ENCODE assay signal across 30 cellular contexts in the genomic region with DNA sequence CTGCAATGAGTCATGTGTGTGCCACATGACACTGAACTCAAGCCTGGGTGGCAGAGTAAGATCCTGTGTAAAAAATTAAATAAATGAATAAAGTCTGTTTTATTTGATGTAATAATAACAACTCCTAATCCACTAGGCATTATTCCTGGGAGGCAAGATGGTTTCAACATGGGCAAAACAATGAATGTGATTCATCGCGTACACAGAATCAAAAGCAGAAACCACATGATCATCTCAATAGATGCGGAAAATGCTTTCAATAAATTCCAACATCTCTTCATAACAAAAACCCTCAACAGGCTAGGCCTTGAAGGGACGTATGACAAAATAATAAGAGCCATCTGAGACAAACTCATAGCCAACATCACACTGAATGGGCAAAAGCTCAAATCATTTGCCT.
"Had no signal": no experiment of that assay in that cellular context is flagged by ENCODE, and none has a peak within 500 bp of the region (broad histone marks: within the 10 kb centered on the region; RNA-seq: fewer than 3 reads in every experiment).

No MANE protein-coding gene starts in this region.

- DNase-seq: activated B cell treated with CpG ODN at 0.5 μM for 24 hours; activated CD4-positive, alpha-beta memory T cell treated with anti-CD3 and anti-CD28 coated beads, Interleukin-2, amount 10 ng/mL, durations not matched to agents 7 days and 5 days; activated CD4-positive, alpha-beta T cell treated with anti-CD3 and anti-CD28 coated beads for 1 hour; activated CD4-positive, alpha-beta T cell treated with anti-CD3 and anti-CD28 coated beads for 36 hours; activated CD4-positive, alpha-beta T cell treated with anti-CD3 and anti-CD28 coated beads for 48 hours; activated CD4-positive, alpha-beta T cell treated with anti-CD3 and anti-CD28 coated beads, Interleukin-2, amount 10 ng/mL, durations not matched to agents 7 days and 5 days; activated CD4-positive, alpha-beta T cell treated with anti-CD3 and anti-CD28 coated beads, Interleukin-2, amount 50 U/mL, for 48 hours; activated CD8-positive, alpha-beta memory T cell treated with anti-CD3 and anti-CD28 coated beads for 24 hours; activated CD8-positive, alpha-beta memory T cell treated with anti-CD3 and anti-CD28 coated beads, Interleukin-2, amount 10 ng/mL, durations not matched to agents 7 days and 5 days; activated CD8-positive, alpha-beta memory T cell treated with anti-CD3 and anti-CD28 coated beads, Interleukin-2, amount 50 U/mL, for 48 hours; activated CD8-positive, alpha-beta T cell treated with anti-CD3 and anti-CD28 coated beads, Interleukin-2, amount 10 ng/mL, durations not matched to agents 7 days and 5 days; activated effector memory CD4-positive, alpha-beta T cell treated with anti-CD3 and anti-CD28 coated beads, Interleukin-2, amount 50 U/mL, for 16 hours; activated gamma-delta T cell treated with Interleukin-2 at 50 U/mL for 16 hours; activated naive CD4-positive, alpha-beta T cell; activated naive CD4-positive, alpha-beta T cell treated with anti-CD3 and anti-CD28 coated beads for 36 hours; activated naive CD4-positive, alpha-beta T cell treated with anti-CD3 and anti-CD28 coated beads, Interleukin-2, amount 50 U/mL, for 16 hours; activated naive CD8-positive, alpha-beta T cell treated with anti-CD3 and anti-CD28 coated beads for 36 hours; activated T-cell treated with anti-CD3 and anti-CD28 coated beads, Interleukin-2, amount 50 U/mL, for 4 hours; activated T-cell treated with anti-CD3 and anti-CD28 coated beads, Interleukin-2, amount 50 U/mL, for 72 hours; adrenal gland; amniotic stem cell; aorta; body of pancreas; brain microvascular endothelial cell; central memory CD4-positive, alpha-beta T cell; T-helper 1 cell; T-helper 2 cell; T-helper 9 cell had no signal

- H3K4me1 ChIP-seq: adrenal gland, body of pancreas, breast epithelium had no signal

- H3K4me3 ChIP-seq: adrenal gland, body of pancreas, breast epithelium had no signal

- H3K27ac ChIP-seq: adrenal gland, body of pancreas, brain microvascular endothelial cell, breast epithelium, VCaP had no signal

- H3K36me3 ChIP-seq: adrenal gland, brain microvascular endothelial cell, breast epithelium had no signal

- H3K27me3 ChIP-seq: adrenal gland, body of pancreas, brain microvascular endothelial cell, breast epithelium had no signal
